In genomic region chr17:81392909-81393654, GRCh38 we compare ENCODE assay signal across 8 cellular contexts. TPM values are rescaled to one million over a fixed set of nuclear protein-coding genes. Genes with fewer than 3 reads are reported as not detected.
DNase-seq lines count a peak whose midpoint lies in the region; ATAC-seq, FAIRE-seq and TF ChIP-seq lines count a peak whose summit lies in the region.

No MANE protein-coding gene starts in this region.

- H3K9me3 ChIP-seq in iPS DF 6.9 (ENCODE audit: control insufficient read depth, insufficient read depth, low read length) (no peaks in the 10 kb centered on the region), small intestine (ENCODE audit: control insufficient read depth, low read depth) (no peaks in the 10 kb centered on the region)

- DNase-seq in HFF-Myc (ENCODE audit: extremely low read depth, low read depth) (no peak), iPS DF 6.9 (ENCODE audit: low read depth, low spot score) (no peak), small intestine (peak; percentile 36), NCI-H226 (no peak), DMS153 (lab: John Stamatoyannopoulos, UW) (no peak)

- no peak for FAIRE-seq in small intestine (lab: Jason Lieb, UNC)

- no peaks in the 10 kb centered on the region; the same call in 1 of the 2 replicates for H3K36me3 ChIP-seq in iPS DF 6.9 (ENCODE audit: control insufficient read depth, insufficient read depth, low read length)
- no peaks in the 10 kb centered on the region for H3K36me3 ChIP-seq in small intestine (ENCODE audit: control insufficient read depth in 2 of 2, insufficient read depth in 2 of 2, low read length in 2 of 2)

- WGBS in iPS DF 6.9 (ENCODE audit: insufficient coverage, insufficient read length) = no CpG with 5 or more reads among the region's 93 CpGs
- 1 to 2% (median 1%) methylated on average over 79 to 93 of the region's 93 CpGs for WGBS in small intestine, 3 donors

- TF ChIP-seq CTCF in HFF-Myc (IDR thresholded peaks at IDR 0.05; ENCODE audit: low read depth, low read length, missing control alignments) (no peak), WI38 (IDR thresholded peaks at IDR 0.05; ENCODE audit: low read depth, low read length) (no peak)

- ATAC-seq in GM19467 (IDR thresholded peaks at IDR 0.05; ENCODE audit: unreplicated experiment) = no peak
- ATAC-seq in HG03135 (IDR thresholded peaks at IDR 0.05; ENCODE audit: unreplicated experiment) = no peak

- no peak overlapping the region for H3K27ac ChIP-seq in iPS DF 6.9 (ENCODE audit: low read length)
- H3K27ac ChIP-seq in small intestine (ENCODE audit: low read depth in 1 of 2, low read length in 1 of 2) = peak overlapping the region; percentile 73 to 83

- peaks cover 50% of the 10 kb centered on the region for H3K27me3 ChIP-seq in iPS DF 6.9 (ENCODE audit: control insufficient read depth, insufficient read depth, low read length)
- H3K27me3 ChIP-seq in small intestine (ENCODE audit: control insufficient read depth in 2 of 2, insufficient read depth in 2 of 2, low read length in 2 of 2) = peaks cover 0 to 2% of the 10 kb centered on the region in 2 donors

- H3K4me1 ChIP-seq in iPS DF 6.9 (ENCODE audit: control insufficient read depth, insufficient read depth, low read length) (peaks cover 12% of the 10 kb centered on the region), small intestine (ENCODE audit: control insufficient read depth in 2 of 2, insufficient read depth in 1 of 2, low read depth in 1 of 2, low read length in 1 of 2) (peaks cover 0 to 8% of the 10 kb centered on the region in 2 donors)

- H3K4me3 ChIP-seq in HFF-Myc (replicated peaks; ENCODE audit: low read depth, low read length) (peak overlapping the region; percentile 67), WI38 (ENCODE audit: low read depth, low read length) (peak overlapping the region; percentile 75), iPS DF 6.9 (ENCODE audit: low read length) (peak overlapping the region; percentile 44; the same call in 1 of the 2 replicates), small intestine (ENCODE audit: low read depth in 1 of 2, low read length in 2 of 2) (peak overlapping the region; percentile 86 to 91)

RNA-seq across cellular contexts. Expression of gene BAHCC1, which starts 2.2 kb away (rescaled TPM):
- polyA plus RNA-seq in small intestine = 10 to 100 TPM in 1 of 3 donors, 1 to 10 TPM in 2; 2.2 to 13.4 (median 6.3) TPM
